1 cellular context compared by ENCODE assay signal in genomic region chr16:85256190-85256739, GRCh38.
TF ChIP-seq lines count a peak whose summit lies in the region.

No MANE protein-coding gene starts in this region.

TF ChIP-seq in IMR-90, 13 proteins besides CTCF, POLR2A, EP300 and RAD21:
- TF ChIP-seq ELK1 (IDR thresholded peaks at IDR 0.05; ENCODE audit: borderline replicate concordance, low read depth, low read length) (no peak), NFE2L2 (IDR thresholded peaks at IDR 0.05; ENCODE audit: low read depth, low read length) (no peak), MAFK (IDR thresholded peaks at IDR 0.05; ENCODE audit: low read depth, low read length) (peak; percentile 46; the same call in 1 of the 2 replicates), SMC3 (IDR thresholded peaks at IDR 0.05; ENCODE audit: low read depth, low read length) (no peak), MXI1 (IDR thresholded peaks at IDR 0.05; ENCODE audit: borderline replicate concordance, low read depth, low read length) (no peak)
